8 cellular contexts compared by ENCODE assay signal in the genomic region with DNA sequence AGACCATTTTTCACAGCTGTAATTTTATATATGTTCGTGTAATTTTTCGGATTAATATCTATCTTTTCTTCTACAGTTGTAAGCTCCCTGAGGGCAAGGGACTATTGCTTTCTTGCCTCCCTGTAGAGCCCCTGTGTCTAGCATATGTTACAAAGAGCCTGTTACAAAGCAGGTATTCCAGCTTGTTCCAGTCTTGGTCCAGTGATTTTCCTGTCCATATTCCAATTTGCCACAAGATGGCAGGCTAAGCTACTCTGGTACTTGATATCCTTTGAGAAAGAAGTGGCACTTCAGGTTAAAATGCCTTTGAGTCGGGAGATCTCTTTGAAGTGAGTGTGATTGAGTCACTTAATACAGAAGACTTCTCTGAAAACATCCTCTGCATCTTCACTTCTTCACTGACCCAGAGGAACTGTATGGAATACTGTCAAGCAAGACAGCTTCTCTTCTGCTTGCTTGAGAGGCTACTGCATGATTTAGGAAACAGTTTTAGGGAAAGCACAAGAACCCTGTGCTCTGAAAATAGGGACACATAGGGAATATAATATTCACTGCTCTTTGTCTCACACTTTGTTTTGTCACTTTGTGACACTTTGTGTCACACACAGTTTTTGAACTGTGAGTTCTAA. TPM values are rescaled to one million over a fixed set of nuclear protein-coding genes. Genes with fewer than 3 reads are reported as not detected.
DNase-seq lines count a peak whose midpoint lies in the region; ATAC-seq and TF ChIP-seq lines count a peak whose summit lies in the region.

No MANE protein-coding gene starts in this region.

- no peak overlapping the region for H3K4ac ChIP-seq in IMR-90 (ENCODE audit: low read depth, low read length)

- H3K27me3 ChIP-seq in IMR-90 (ENCODE audit: control insufficient read depth, insufficient read depth, low read length) (no peaks in the 10 kb centered on the region; the same call in 1 of the 2 replicates), vagina (no peaks in the 10 kb centered on the region)
- no peaks in the 10 kb centered on the region for H3K27me3 ChIP-seq in naive thymus-derived CD4-positive, alpha-beta T cell (ENCODE audit: control insufficient read depth in 2 of 2, insufficient read depth in 2 of 2, low read length in 2 of 2)

- H3K9me3 Mint-ChIP-seq in naive thymus-derived CD4-positive, alpha-beta T cell = peaks cover 0 to 6% (median 0%) of the 10 kb centered on the region in 11 donors

- no peak overlapping the region for H2AK5ac ChIP-seq in IMR-90 (ENCODE audit: low read depth, low read length)

- TF ChIP-seq POLR2A in IMR-90 (IDR thresholded peaks at IDR 0.05; ENCODE audit: low read depth, low read length) = no peak
- TF ChIP-seq POLR2A in vagina (IDR thresholded peaks at IDR 0.05) = no peak

- DNase-seq in COLO668 (lab: John Stamatoyannopoulos, UW; ENCODE audit: unreplicated experiment) = peak; percentile 21
- DNase-seq in IMR-90 = peak; percentile 54
- DNase-seq in NCI-H82 (lab: John Stamatoyannopoulos, UW) = peak; percentile 83
- DNase-seq in dedifferentiated amniotic fluid mesenchymal stem cell (ENCODE audit: extremely low spot score) = peak; percentile 56
- DNase-seq in mucosa of gallbladder (ENCODE audit: low spot score) = peak; percentile 30
- no peak for DNase-seq in naive thymus-derived CD4-positive, alpha-beta T cell
- DNase-seq in T-helper 2 cell = no peak
- no peak for DNase-seq in vagina (ENCODE audit: extremely low spot score in 2 of 2)

- H4K91ac ChIP-seq in IMR-90 (ENCODE audit: insufficient read depth, low read depth, low read length) = no peak overlapping the region

- WGBS in IMR-90 (ENCODE audit: extremely low coverage in 2 of 2, insufficient read length in 1 of 2), 2 experiments = no CpG with 5 or more reads among the region's 3 CpGs

- H2AFZ ChIP-seq in IMR-90 (replicated peaks; ENCODE audit: low read length, poor library complexity) = no peak overlapping the region

- no peak overlapping the region for H4K8ac ChIP-seq in IMR-90 (ENCODE audit: low read depth in 2 of 2, low read length in 2 of 2)

- peaks cover 8 to 23% (median 19%) of the 10 kb centered on the region in 7 donors for H3K4me1 Mint-ChIP-seq in naive thymus-derived CD4-positive, alpha-beta T cell

- POLR2A ChIA-PET in IMR-90 (lab: Charles Lee; ENCODE audit: unreplicated experiment) = no interaction called here
- POLR2A ChIA-PET in naive thymus-derived CD4-positive, alpha-beta T cell (lab: Charles Lee) = interaction anchor here (0.6 kb wide), 1 partner anchor 77 kb away, joined by 4 read pairs; no protein-coding TSS in a partner anchor

- H3K4me3 ChIP-seq in IMR-90 (ENCODE audit: insufficient read depth, low read depth, low read length) (no peak overlapping the region), vagina (no peak overlapping the region)
- no peak overlapping the region for H3K4me3 ChIP-seq in naive thymus-derived CD4-positive, alpha-beta T cell (ENCODE audit: low read length)

- no peak overlapping the region for H4K5ac ChIP-seq in IMR-90 (ENCODE audit: low read depth, low read length)

- H3K23ac ChIP-seq in IMR-90 (ENCODE audit: low read depth, low read length) = no peak overlapping the region

- no peak overlapping the region for H3K56ac ChIP-seq in IMR-90 (ENCODE audit: extremely low read depth, insufficient read depth, low read length)

- no TSS peak for BruUV-seq in IMR-90 (replicated peaks; lab: Mats Ljungman, UMichigan)

- H3K14ac ChIP-seq in IMR-90 (replicated peaks; ENCODE audit: low read depth, low read length) = no peak overlapping the region

- CTCF ChIA-PET in IMR-90 (lab: Yijun Ruan, JAX) = interaction anchor here (0.6 to 2.8 kb wide), 15 partner anchors 12 to 1319 kb away, joined by 3 to 38 read pairs (median 4); no protein-coding TSS in a partner anchor
- CTCF ChIA-PET in naive thymus-derived CD4-positive, alpha-beta T cell (lab: Charles Lee) = interaction anchor here (0.8 kb wide), 1 partner anchor 11 kb away, joined by 3 read pairs; no protein-coding TSS in a partner anchor

- TF ChIP-seq CTCF in IMR-90 (conservative IDR thresholded peaks at IDR 0.05; ENCODE audit: low read depth, low read length) = peak; percentile 66
- TF ChIP-seq CTCF in vagina (IDR thresholded peaks at IDR 0.05) = peak in 1 of 3 experiments; percentile 34

- in situ Hi-C loops in IMR-90 (cut with MboI; ENCODE audit: low sequenced_read_pairs) = no loop called here

- intact Hi-C loops in IMR-90 (cut with micrococcal nuclease) (loop anchor here (1.0 to 10.0 kb wide), 2 partner anchors 632 to 709 kb away; no protein-coding TSS in a partner anchor), vagina (cut with DNase I) (no loop called here)
- intact Hi-C loops in naive thymus-derived CD4-positive, alpha-beta T cell (cut with micrococcal nuclease) = no loop called here

- peak; percentile 45; the same call in 1 of the 2 replicates for ATAC-seq in IMR-90 (ENCODE audit: low read depth)
- no peak for ATAC-seq in naive thymus-derived CD4-positive, alpha-beta T cell

- no peaks in the 10 kb centered on the region for H3K9me1 ChIP-seq in IMR-90 (ENCODE audit: insufficient read depth, low read length)

- H2BK20ac ChIP-seq in IMR-90 (ENCODE audit: low read depth, low read length) = no peak overlapping the region

- H2BK5ac ChIP-seq in IMR-90 (ENCODE audit: low read depth, low read length, poor library complexity, severe bottlenecking) = no peak overlapping the region

- H2BK15ac ChIP-seq in IMR-90 (ENCODE audit: low read depth, low read length) = no peak overlapping the region

- H3K4me1 ChIP-seq in IMR-90 (ENCODE audit: control insufficient read depth, insufficient read depth, low read length) = peaks cover 1% of the 10 kb centered on the region; the same call in 1 of the 2 replicates
- peaks cover 7 to 8% of the 10 kb centered on the region in 2 donors for H3K4me1 ChIP-seq in naive thymus-derived CD4-positive, alpha-beta T cell (ENCODE audit: control insufficient read depth in 2 of 2, insufficient read depth in 2 of 2, low read length in 2 of 2)
- H3K4me1 ChIP-seq in vagina = peaks cover 19% of the 10 kb centered on the region

- H3K27ac ChIP-seq in IMR-90 (ENCODE audit: insufficient read depth, low read length) (no peak overlapping the region), vagina (no peak overlapping the region)
- no peak overlapping the region for H3K27ac ChIP-seq in naive thymus-derived CD4-positive, alpha-beta T cell (ENCODE audit: low read depth, low read length)

- peaks cover 0 to 20% (median 0%) of the 10 kb centered on the region in 5 donors for H3K27me3 Mint-ChIP-seq in naive thymus-derived CD4-positive, alpha-beta T cell

- H3K9ac ChIP-seq in IMR-90 (ENCODE audit: low read depth, low read length) = no peak overlapping the region

- H3K4me3 Mint-ChIP-seq in naive thymus-derived CD4-positive, alpha-beta T cell = no peak overlapping the region

- H3K36me3 ChIP-seq in IMR-90 (ENCODE audit: control insufficient read depth, insufficient read depth, low read length) = no peaks in the 10 kb centered on the region
- no peaks in the 10 kb centered on the region for H3K36me3 ChIP-seq in naive thymus-derived CD4-positive, alpha-beta T cell (ENCODE audit: control insufficient read depth in 2 of 3, insufficient read depth in 3 of 3, low read length in 3 of 3)
- H3K36me3 ChIP-seq in vagina = no peaks in the 10 kb centered on the region

- H3K79me1 ChIP-seq in IMR-90 (ENCODE audit: low read depth in 1 of 2, low read length in 2 of 2) = no peaks in the 10 kb centered on the region; a peak in 1 of 4 replicates

- H2AK9ac ChIP-seq in IMR-90 (replicated peaks; ENCODE audit: low read depth, low read length, poor library complexity) = no peak overlapping the region

- H2BK120ac ChIP-seq in IMR-90 (ENCODE audit: low read depth, low read length) = no peak overlapping the region

- H3K27ac Mint-ChIP-seq in naive thymus-derived CD4-positive, alpha-beta T cell = peak overlapping the region in 1 of 9 donors; percentile 35

- H3K4me2 ChIP-seq in IMR-90 (ENCODE audit: low read depth, low read length) = no peak overlapping the region

- peak; percentile 53 for TF ChIP-seq RAD21 in IMR-90 (IDR thresholded peaks at IDR 0.05; ENCODE audit: low read length)

- dilution Hi-C loops in IMR-90 (cut with HindIII; ENCODE audit: low sequenced_read_pairs, unreplicated experiment) = no loop called here

- peaks cover 0 to 4% (median 0%) of the 10 kb centered on the region in 5 donors for H3K36me3 Mint-ChIP-seq in naive thymus-derived CD4-positive, alpha-beta T cell

- H3K18ac ChIP-seq in IMR-90 (ENCODE audit: low read depth, low read length) = no peak overlapping the region

- H4K20me1 ChIP-seq in IMR-90 (ENCODE audit: insufficient read depth, low read length) = no peaks in the 10 kb centered on the region

- H3K9me3 ChIP-seq in IMR-90 (ENCODE audit: control insufficient read depth, insufficient read depth, low read length) = no peaks in the 10 kb centered on the region
- H3K9me3 ChIP-seq in naive thymus-derived CD4-positive, alpha-beta T cell (ENCODE audit: control insufficient read depth in 2 of 3, low read length in 3 of 3) = no peaks in the 10 kb centered on the region
- no peaks in the 10 kb centered on the region for H3K9me3 ChIP-seq in vagina

TF ChIP-seq in IMR-90, 13 proteins besides CTCF, POLR2A, EP300 and RAD21:
- TF ChIP-seq, protein P1, sequence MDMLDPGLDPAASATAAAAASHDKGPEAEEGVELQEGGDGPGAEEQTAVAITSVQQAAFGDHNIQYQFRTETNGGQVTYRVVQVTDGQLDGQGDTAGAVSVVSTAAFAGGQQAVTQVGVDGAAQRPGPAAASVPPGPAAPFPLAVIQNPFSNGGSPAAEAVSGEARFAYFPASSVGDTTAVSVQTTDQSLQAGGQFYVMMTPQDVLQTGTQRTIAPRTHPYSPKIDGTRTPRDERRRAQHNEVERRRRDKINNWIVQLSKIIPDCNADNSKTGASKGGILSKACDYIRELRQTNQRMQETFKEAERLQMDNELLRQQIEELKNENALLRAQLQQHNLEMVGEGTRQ (IDR thresholded peaks at IDR 0.05; ENCODE audit: low read depth, low read length) = no peak
- TF ChIP-seq BHLHE40 (IDR thresholded peaks at IDR 0.05; ENCODE audit: low read depth, low read length) = no peak
- TF ChIP-seq SMC3 (IDR thresholded peaks at IDR 0.05; ENCODE audit: low read depth, low read length) = peak; percentile 57
- TF ChIP-seq MXI1 (IDR thresholded peaks at IDR 0.05; ENCODE audit: borderline replicate concordance, low read depth, low read length) = no peak
- no peak for TF ChIP-seq MAZ (IDR thresholded peaks at IDR 0.05; ENCODE audit: borderline replicate concordance, low read depth, low read length)
- TF ChIP-seq RFX5 (IDR thresholded peaks at IDR 0.05; ENCODE audit: low read depth, low read length) = no peak
TF ChIP-seq in IMR-90: peak in this region for 1.

RNA-seq across cellular contexts. Expression of a gene that starts 24.5 kb away (rescaled TPM):
- total RNA-seq in IMR-90 (2012; rRNA removed) (2.2 and 4.2 TPM in 2 replicates), mucosa of gallbladder (0.26 TPM), vagina (0.49 TPM)
- 2.3 and 2.6 TPM in 2 replicates for polyA plus RNA-seq in IMR-90 (2012; rRNA removed)
- 0.29 and 0.53 TPM in 2 replicates for polyA plus RNA-seq in IMR-90 (2012; cell fraction: cytosol; rRNA removed)
- polyA plus RNA-seq in IMR-90 (2012; cell fraction: nucleus; rRNA removed; ENCODE audit: low replicate concordance) = 0.54 and 2.8 TPM in 2 replicates
- total RNA-seq in naive thymus-derived CD4-positive, alpha-beta T cell = under 1 TPM in 2 of 5 experiments, not detected in 3; 0.07 to 0.13 TPM
- polyA plus RNA-seq in naive thymus-derived CD4-positive, alpha-beta T cell = not detected

Comparison
In these comparisons a context has a peak if more than half of its experiments do, and no peak if none do; other contexts are left out.
1. DNase-seq: peak in COLO668 (single experiment), IMR-90 (single experiment), NCI-H82 (single experiment), dedifferentiated amniotic fluid mesenchymal stem cell (single experiment) and mucosa of gallbladder (single experiment); none in naive thymus-derived CD4-positive, alpha-beta T cell (0 of 9), T-helper 2 cell (0 of 5) and vagina (0 of 2).